ENCODE assay signal across 28 cellular contexts in genomic region chr1:97308131-97308530, GRCh38.
DNase-seq lines count a peak whose midpoint lies in the region; ATAC-seq and TF ChIP-seq lines count a peak whose summit lies in the region.
"Had no signal": no experiment of that assay in that cellular context is flagged by ENCODE, and none has a peak within 500 bp of the region (broad histone marks: within the 10 kb centered on the region; RNA-seq: fewer than 3 reads in every experiment).

No MANE protein-coding gene starts in this region.

- peaks cover 21% of the 10 kb centered on the region for H3K4me1 ChIP-seq in GM23248 (ENCODE audit: insufficient read depth)
- H3K4me1 ChIP-seq: heart left ventricle, neural progenitor cell, parathyroid adenoma, suprapubic skin, upper lobe of right lung had no signal

- in situ Hi-C loops in GM23248 (cut with MboI): no loop called here

- H3K4me3 Mint-ChIP-seq in naive thymus-derived CD8-positive, alpha-beta T cell: no peak overlapping the region
- H3K4me3 Mint-ChIP-seq: activated CD4-positive, alpha-beta memory T cell treated with anti-CD3 and anti-CD28 coated beads, Interleukin-2, amount 10 ng/mL, durations not matched to agents 7 days and 5 days; brain; neural progenitor cell; T-helper 2 cell treated with Interferon-gamma antibody and Interleukin-4, amounts not matched to agents 5 μg/mL and 100 μg/mL, for 36 hours had no signal

- peaks cover 0 to 2% (median 0%) of the 10 kb centered on the region in 4 donors for H3K4me1 Mint-ChIP-seq in naive thymus-derived CD8-positive, alpha-beta T cell
- H3K4me1 Mint-ChIP-seq: activated CD4-positive, alpha-beta memory T cell treated with anti-CD3 and anti-CD28 coated beads, Interleukin-2, amount 10 ng/mL, durations not matched to agents 7 days and 5 days had no signal

- H3K4me3 ChIP-seq in GM23248: no peak overlapping the region
- H3K4me3 ChIP-seq in fibroblast of the aortic adventitia (ENCODE audit: low read depth, low read length): no peak overlapping the region
- H3K4me3 ChIP-seq: adrenal gland, heart left ventricle, neural progenitor cell, smooth muscle cell, suprapubic skin, upper lobe of right lung had no signal

- no peak for TF ChIP-seq CTCF in fibroblast of the aortic adventitia (IDR thresholded peaks at IDR 0.05; ENCODE audit: insufficient read depth, low read length)

- peaks cover 11 to 41% (median 31%) of the 10 kb centered on the region in 3 donors for H3K36me3 Mint-ChIP-seq in naive thymus-derived CD8-positive, alpha-beta T cell
- H3K36me3 Mint-ChIP-seq: brain, neural progenitor cell had no signal

- H3K27ac ChIP-seq in GM23248: 0 out of 2 replicates have a peak overlapping the region, but pooled peaks have one; percentile 9
- H3K27ac ChIP-seq: adrenal gland, heart left ventricle, neural progenitor cell, parathyroid adenoma, suprapubic skin, upper lobe of right lung had no signal

- no peaks in the 10 kb centered on the region for H3K9me3 ChIP-seq in GM23248 (ENCODE audit: low read depth)
- H3K9me3 ChIP-seq: adrenal gland, heart left ventricle, suprapubic skin, upper lobe of right lung had no signal

- H3K9me2 ChIP-seq in GM23248 (ENCODE audit: insufficient read depth): no peaks in the 10 kb centered on the region

- H3K27ac Mint-ChIP-seq in naive thymus-derived CD8-positive, alpha-beta T cell: no peak overlapping the region
- H3K27ac Mint-ChIP-seq: activated CD4-positive, alpha-beta memory T cell treated with anti-CD3 and anti-CD28 coated beads, Interleukin-2, amount 10 ng/mL, durations not matched to agents 7 days and 5 days; brain; neural progenitor cell; T-helper 2 cell treated with Interferon-gamma antibody and Interleukin-4, amounts not matched to agents 5 μg/mL and 100 μg/mL, for 36 hours had no signal

- WGBS in GM23248 (ENCODE audit: low coverage in 1 of 2, low lambda C conversion rate in 2 of 2, missing lambda C conversion rate in 2 of 2), 2 experiments: 2 to 4% methylated on average over 1 of the region's 1 CpG

- no peak overlapping the region for H2AFZ ChIP-seq in GM23248
- H2AFZ ChIP-seq: neural progenitor cell, parathyroid adenoma had no signal

- peak; percentile 5 for DNase-seq in AG20443 (ENCODE audit: low spot score)
- peak; percentile 61 for DNase-seq in GM23248
- DNase-seq in amniotic epithelial cell (ENCODE audit: low read depth): peak; percentile 54
- DNase-seq in fibroblast of the aortic adventitia (ENCODE audit: low read depth): peak; percentile 31
- no peak for DNase-seq in naive thymus-derived CD8-positive, alpha-beta T cell
- DNase-seq in retina: no peak
- DNase-seq in GDM1 (lab: John Stamatoyannopoulos, UW): no peak
- DNase-seq: activated CD4-positive, alpha-beta memory T cell treated with anti-CD3 and anti-CD28 coated beads, Interleukin-2, amount 10 ng/mL, durations not matched to agents 7 days and 5 days; activated CD4-positive, alpha-beta T cell treated with anti-CD3 and anti-CD28 coated beads for 1 hour; activated CD8-positive, alpha-beta memory T cell treated with anti-CD3 and anti-CD28 coated beads, Interleukin-2, amount 50 U/mL, for 4 hours; activated naive CD4-positive, alpha-beta T cell treated with Interleukin-2 at 50 U/mL for 16 hours; adrenal gland; foreskin melanocyte; heart left ventricle; KG1; kidney; NCI-H1417; NCI-H2029; SHP77 treated with DMSO at 0.1 percent for 48 hours; stimulated activated naive CD4-positive, alpha-beta T cell treated with Interleukin-2 at 50 U/mL for 16 hours; upper lobe of right lung had no signal

- H3K9me3 Mint-ChIP-seq in naive thymus-derived CD8-positive, alpha-beta T cell: peaks cover 0 to 6% (median 0%) of the 10 kb centered on the region in 9 donors
- H3K9me3 Mint-ChIP-seq: activated CD4-positive, alpha-beta memory T cell treated with anti-CD3 and anti-CD28 coated beads, Interleukin-2, amount 10 ng/mL, durations not matched to agents 7 days and 5 days; neural progenitor cell; T-helper 2 cell treated with Interferon-gamma antibody and Interleukin-4, amounts not matched to agents 5 μg/mL and 100 μg/mL, for 36 hours had no signal

- ATAC-seq in naive thymus-derived CD8-positive, alpha-beta T cell: no peak
- no peak for ATAC-seq in GM18517 (IDR thresholded peaks at IDR 0.05; ENCODE audit: unreplicated experiment)
- ATAC-seq: heart left ventricle, upper lobe of right lung had no signal

- H3K27me3 ChIP-seq in GM23248 (replicated peaks; ENCODE audit: insufficient read depth): no peaks in the 10 kb centered on the region
- H3K27me3 ChIP-seq: adrenal gland, heart left ventricle, neural progenitor cell, suprapubic skin, upper lobe of right lung had no signal

- H3K27me3 Mint-ChIP-seq in naive thymus-derived CD8-positive, alpha-beta T cell: no peaks in the 10 kb centered on the region
- H3K27me3 Mint-ChIP-seq: activated CD4-positive, alpha-beta memory T cell treated with anti-CD3 and anti-CD28 coated beads, Interleukin-2, amount 10 ng/mL, durations not matched to agents 7 days and 5 days had no signal

- H3F3A ChIP-seq in GM23248 (ENCODE audit: insufficient read depth): peaks cover 16% of the 10 kb centered on the region; the same call in 1 of the 2 replicates

- no peaks in the 10 kb centered on the region for H3K79me2 ChIP-seq in GM23248 (ENCODE audit: insufficient read depth)
- H3K79me2 ChIP-seq: parathyroid adenoma had no signal

- H3K9ac ChIP-seq in GM23248: no peak overlapping the region
- H3K9ac ChIP-seq: neural progenitor cell, parathyroid adenoma had no signal

- no peak overlapping the region for H3K4me2 ChIP-seq in GM23248 (ENCODE audit: unreplicated experiment)
- H3K4me2 ChIP-seq: neural progenitor cell, smooth muscle cell had no signal

- 0 out of 2 replicates have a peak, but pooled peaks cover 3% of the 10 kb centered on the region for H3K36me3 ChIP-seq in GM23248 (ENCODE audit: low read depth)
- H3K36me3 ChIP-seq: adrenal gland, neural progenitor cell had no signal

- POLR2A ChIA-PET in naive thymus-derived CD8-positive, alpha-beta T cell (lab: Charles Lee): no interaction called here

- H4K20me1 ChIP-seq in GM23248 (ENCODE audit: insufficient read depth): no peaks in the 10 kb centered on the region

Comparison
In these comparisons a context has a peak if more than half of its experiments do, and no peak if none do; other contexts are left out.
1. DNase-seq: peak in AG20443 (single experiment), GM23248 (single experiment), amniotic epithelial cell (single experiment) and fibroblast of the aortic adventitia (single experiment); none in naive thymus-derived CD8-positive, alpha-beta T cell (0 of 10), retina (single experiment) and GDM1 (single experiment).